ENCODE assay signal across 20 cellular contexts in genomic region chr10:103495321-103495720, GRCh38. TPM values are rescaled to one million over a fixed set of nuclear protein-coding genes. Genes with fewer than 3 reads are reported as not detected.
A peak's percentile ranks its signal among the peaks of the same experiment; 100 is the strongest.
DNase-seq lines count a peak whose midpoint lies in the region; ATAC-seq, FAIRE-seq and TF ChIP-seq lines count a peak whose summit lies in the region.
"Had no signal": no experiment of that assay in that cellular context is flagged by ENCODE, and none has a peak within 500 bp of the region (broad histone marks: within the 10 kb centered on the region; RNA-seq: fewer than 3 reads in every experiment).

No MANE protein-coding gene starts in this region.

- CTCF ChIA-PET in CD4-positive, alpha-beta memory T cell (lab: Charles Lee; ENCODE audit: partially characterized antibody): interaction anchor here (1.7 to 1.8 kb wide), 2 partner anchors 8 to 9 kb away, joined by 6 read pairs; no protein-coding TSS in a partner anchor
- CTCF ChIA-PET in K562 (lab: Yijun Ruan, JAX; ENCODE audit: low intra/inter-chr PET ratio): no interaction called here

- H3K9me2 ChIP-seq in GM23248 (ENCODE audit: insufficient read depth): no peaks in the 10 kb centered on the region

- no peaks in the 10 kb centered on the region for H3K36me3 ChIP-seq in CD4-positive, alpha-beta memory T cell (ENCODE audit: insufficient read depth, low read length)
- no peaks in the 10 kb centered on the region for H3K36me3 ChIP-seq in ES-I3 (ENCODE audit: insufficient read depth, low read length)
- no peaks in the 10 kb centered on the region for H3K36me3 ChIP-seq in K562 (ENCODE audit: control insufficient read depth, insufficient read depth, low read length)
- no peaks in the 10 kb centered on the region for H3K36me3 ChIP-seq in gastroesophageal sphincter
- H3K36me3 ChIP-seq in GM23248 (ENCODE audit: low read depth): no peaks in the 10 kb centered on the region
- H3K36me3 ChIP-seq: BE2C, cardiac muscle cell, left lung, spleen had no signal

- H3K9me3 ChIP-seq in CD4-positive, alpha-beta memory T cell (ENCODE audit: control insufficient read depth in 1 of 2, low read length in 2 of 2): no peaks in the 10 kb centered on the region
- H3K9me3 ChIP-seq in ES-I3 (ENCODE audit: control insufficient read depth, insufficient read depth, low read length) (no peaks in the 10 kb centered on the region), K562 (replicated peaks; ENCODE audit: control insufficient read depth, insufficient read depth, low read depth, low read length) (no peaks in the 10 kb centered on the region), gastroesophageal sphincter (no peaks in the 10 kb centered on the region), GM23248 (ENCODE audit: low read depth) (no peaks in the 10 kb centered on the region)
- H3K9me3 ChIP-seq: BE2C, left lung, spleen, testis had no signal

- H3K4me3 ChIP-seq in CD4-positive, alpha-beta memory T cell (ENCODE audit: low read length in 2 of 2): no peak overlapping the region
- H3K4me3 ChIP-seq in K562 (no peak overlapping the region), gastroesophageal sphincter (no peak overlapping the region), GM23248 (no peak overlapping the region)
- H3K4me3 ChIP-seq: left lung, SK-N-MC had no signal

- peaks cover 11% of the 10 kb centered on the region for H3F3A ChIP-seq in GM23248 (ENCODE audit: insufficient read depth)

- no peak for ATAC-seq in K562
- ATAC-seq in natural killer cell treated with Interleukin-12 subunit alpha and Interleukin-12 subunit beta and Interleukin-15 and Interleukin-18, amount 100 ng/mL, for 72 hours: no peak
- ATAC-seq in gastroesophageal sphincter: no peak
- no peak for ATAC-seq in GM18511 (IDR thresholded peaks at IDR 0.05; ENCODE audit: unreplicated experiment)
- ATAC-seq: esophagus mucosa, left lung had no signal

- TF ChIP-seq POLR2A in K562 (conservative IDR thresholded peaks at IDR 0.05) (no peak), gastroesophageal sphincter (IDR thresholded peaks at IDR 0.05) (no peak)

- no peak overlapping the region for H3K27ac Mint-ChIP-seq in CD4-positive, alpha-beta memory T cell
- H3K27ac Mint-ChIP-seq in natural killer cell treated with Interleukin-12 subunit alpha and Interleukin-12 subunit beta and Interleukin-15 and Interleukin-18, amount 100 ng/mL, for 72 hours: no peak overlapping the region
- H3K27ac Mint-ChIP-seq: activated T-cell treated with anti-CD3 and anti-CD28 coated beads, Interleukin-2, amount 50 U/mL, for 24 hours had no signal

- TF ChIP-seq EP300 in K562 (IDR thresholded peaks at IDR 0.05; ENCODE audit: low read length): no peak
- TF ChIP-seq EP300 in gastroesophageal sphincter (IDR thresholded peaks at IDR 0.05): no peak

- 0% methylated on average over 3 of the region's 3 CpGs for WGBS in K562 (ENCODE audit: insufficient coverage, low coverage, missing lambda C conversion rate)
- WGBS in gastroesophageal sphincter (ENCODE audit: low coverage in 1 of 2), 2 donors: 91 to 100% methylated on average over 1 to 3 of the region's 3 CpGs
- 90 to 95% methylated on average over 3 of the region's 3 CpGs for WGBS in GM23248 (ENCODE audit: low coverage in 1 of 2, low lambda C conversion rate in 2 of 2, missing lambda C conversion rate in 2 of 2), 2 experiments

- H3K79me2 ChIP-seq in K562 (ENCODE audit: control insufficient read depth, insufficient read depth, low read length) (no peaks in the 10 kb centered on the region), GM23248 (ENCODE audit: insufficient read depth) (no peaks in the 10 kb centered on the region)

- no peak overlapping the region for H3K27ac ChIP-seq in CD4-positive, alpha-beta memory T cell (ENCODE audit: low read depth, low read length)
- no peak overlapping the region for H3K27ac ChIP-seq in K562 (ENCODE audit: extremely low read depth, low read depth, low read length)
- no peak overlapping the region for H3K27ac ChIP-seq in gastroesophageal sphincter
- no peak overlapping the region for H3K27ac ChIP-seq in GM23248
- H3K27ac ChIP-seq: cardiac muscle cell, left lung, SK-N-MC, spleen, testis had no signal

- BruUV-seq in K562 (replicated peaks; lab: Mats Ljungman, UMichigan): no TSS peak

- H3K4me2 ChIP-seq in K562 (ENCODE audit: insufficient read depth, low read length) (no peak overlapping the region), GM23248 (ENCODE audit: unreplicated experiment) (no peak overlapping the region)

- peaks cover 5 to 31% (median 18%) of the 10 kb centered on the region in 4 donors for H3K4me1 Mint-ChIP-seq in CD4-positive, alpha-beta memory T cell
- peaks cover 5 to 12% of the 10 kb centered on the region in 2 donors for H3K4me1 Mint-ChIP-seq in natural killer cell treated with Interleukin-12 subunit alpha and Interleukin-12 subunit beta and Interleukin-15 and Interleukin-18, amount 100 ng/mL, for 72 hours (ENCODE audit: low read depth in 2 of 2)

- no peaks in the 10 kb centered on the region for H3K36me3 Mint-ChIP-seq in CD4-positive, alpha-beta memory T cell
- H3K36me3 Mint-ChIP-seq in natural killer cell treated with Interleukin-12 subunit alpha and Interleukin-12 subunit beta and Interleukin-15 and Interleukin-18, amount 100 ng/mL, for 72 hours: no peaks in the 10 kb centered on the region

- in situ Hi-C loops in K562 (cut with MboI): no loop called here
- in situ Hi-C loops in GM23248 (cut with MboI): no loop called here

- POLR2A ChIA-PET in CD4-positive, alpha-beta memory T cell (lab: Charles Lee; ENCODE audit: partially characterized antibody): no interaction called here
- POLR2A ChIA-PET in K562 (lab: Yijun Ruan, JAX): interaction anchor here (0.9 kb wide), 1 partner anchor 109 kb away, joined by 3 read pairs; no protein-coding TSS in a partner anchor

- peak overlapping the region in 7 of 8 donors; percentile 21 to 80 (median 73) for H3K4me3 Mint-ChIP-seq in CD4-positive, alpha-beta memory T cell
- H3K4me3 Mint-ChIP-seq in natural killer cell treated with Interleukin-12 subunit alpha and Interleukin-12 subunit beta and Interleukin-15 and Interleukin-18, amount 100 ng/mL, for 72 hours: peak overlapping the region; percentile 16

- H3K9me1 ChIP-seq in K562 (ENCODE audit: control insufficient read depth, insufficient read depth, low read length): no peaks in the 10 kb centered on the region

- intact Hi-C loops in CD4-positive, alpha-beta memory T cell (cut with micrococcal nuclease): no loop called here
- intact Hi-C loops in K562 (cut with micrococcal nuclease): no loop called here

- TF ChIP-seq CTCF in K562 (IDR thresholded peaks at IDR 0.05 in 2 of 3, conservative IDR thresholded peaks at IDR 0.05 in 1 of 3; ENCODE audit: insufficient read depth in 2 of 3, low read depth in 1 of 3, low read length in 3 of 3) (no peak), gastroesophageal sphincter (IDR thresholded peaks at IDR 0.05) (no peak)

- H2AFZ ChIP-seq in K562 (ENCODE audit: low read depth, low read length): no peak overlapping the region
- no peak overlapping the region for H2AFZ ChIP-seq in GM23248

- peaks cover 19% of the 10 kb centered on the region for H3K27me3 ChIP-seq in CD4-positive, alpha-beta memory T cell (ENCODE audit: insufficient read depth, low read length)
- H3K27me3 ChIP-seq in K562 (ENCODE audit: control insufficient read depth in 2 of 2, insufficient read depth in 2 of 2, low read length in 2 of 2) (peaks cover 19 to 57% of the 10 kb centered on the region in 2 experiments; a peak in 4 of 5 replicates), gastroesophageal sphincter (peaks cover 53% of the 10 kb centered on the region), GM23248 (replicated peaks; ENCODE audit: insufficient read depth) (peaks cover 36% of the 10 kb centered on the region)
- H3K27me3 ChIP-seq: testis had no signal

- H4K20me1 ChIP-seq in K562 (replicated peaks; ENCODE audit: control insufficient read depth, insufficient read depth, low read length) (no peaks in the 10 kb centered on the region; the same call in 1 of the 2 replicates), GM23248 (ENCODE audit: insufficient read depth) (no peaks in the 10 kb centered on the region)

- DNase-seq in CD4-positive, alpha-beta memory T cell: no peak
- DNase-seq in K562 (ENCODE audit: extremely low read depth in 1 of 4, low spot score in 3 of 4): no peak
- DNase-seq in natural killer cell treated with Interleukin-12 subunit alpha and Interleukin-12 subunit beta and Interleukin-15 and Interleukin-18, amount 100 ng/mL, for 72 hours (ENCODE audit: low spot score): no peak
- no peak for DNase-seq in GM23248
- DNase-seq: activated CD4-positive, alpha-beta T cell treated with anti-CD3 and anti-CD28 coated beads, Interleukin-2, amount 50 U/mL, for 1 hour; activated T-cell treated with anti-CD3 and anti-CD28 coated beads, Interleukin-2, amount 50 U/mL, for 24 hours; BE2C; NCI-H2171; testis had no signal

- H3K4me1 ChIP-seq in CD4-positive, alpha-beta memory T cell (ENCODE audit: insufficient read depth, low read length): peaks cover 20% of the 10 kb centered on the region
- peaks cover 27% of the 10 kb centered on the region for H3K4me1 ChIP-seq in ES-I3 (ENCODE audit: insufficient read depth, low read length)
- H3K4me1 ChIP-seq in K562 (replicated peaks in 1 of 2; ENCODE audit: control insufficient read depth in 2 of 2, insufficient read depth in 2 of 2, low read length in 2 of 2): peaks cover 0 to 14% of the 10 kb centered on the region in 2 experiments; a peak in 2 of 5 replicates
- H3K4me1 ChIP-seq in gastroesophageal sphincter: peaks cover 0 to 21% (median 4%) of the 10 kb centered on the region in 3 donors
- H3K4me1 ChIP-seq in GM23248 (ENCODE audit: insufficient read depth): peaks cover 12% of the 10 kb centered on the region

- H3K27me3 Mint-ChIP-seq in CD4-positive, alpha-beta memory T cell: peaks cover 25 to 28% of the 10 kb centered on the region in 2 donors
- H3K27me3 Mint-ChIP-seq in natural killer cell treated with Interleukin-12 subunit alpha and Interleukin-12 subunit beta and Interleukin-15 and Interleukin-18, amount 100 ng/mL, for 72 hours: peaks cover 31 to 64% of the 10 kb centered on the region in 2 donors

- H3K9ac ChIP-seq in ES-I3 (ENCODE audit: low read depth, low read length) (peak overlapping the region; percentile 72; the same call in 1 of the 2 replicates), K562 (ENCODE audit: insufficient read depth in 1 of 2, low read depth in 2 of 2, low read length in 2 of 2) (no peak overlapping the region), GM23248 (no peak overlapping the region)

- no peak for FAIRE-seq in K562 (lab: Jason Lieb, UNC)
- FAIRE-seq: TTC549 had no signal

- TF ChIP-seq RAD21 in K562 (CRISPR knock-in tag; conservative IDR thresholded peaks at IDR 0.05 in 1 of 2, IDR thresholded peaks at IDR 0.05 in 1 of 2): no peak

- peaks cover 0 to 1% (median 0%) of the 10 kb centered on the region in 8 donors for H3K9me3 Mint-ChIP-seq in CD4-positive, alpha-beta memory T cell
- no peaks in the 10 kb centered on the region for H3K9me3 Mint-ChIP-seq in natural killer cell treated with Interleukin-12 subunit alpha and Interleukin-12 subunit beta and Interleukin-15 and Interleukin-18, amount 100 ng/mL, for 72 hours
- H3K9me3 Mint-ChIP-seq: activated T-cell treated with anti-CD3 and anti-CD28 coated beads, Interleukin-2, amount 50 U/mL, for 24 hours had no signal

RNA-seq across cellular contexts. Expression of gene NEURL1, which starts 1.8 kb away (rescaled TPM):
- under 1 TPM; 0.83 to 0.96 TPM for total RNA-seq in CD4-positive, alpha-beta memory T cell
- under 1 TPM; 0.76 to 0.82 TPM for polyA plus RNA-seq in CD4-positive, alpha-beta memory T cell
- total RNA-seq in K562 (2011; cell fraction: chromatin; rRNA removed; ENCODE audit: low replicate concordance): 1.3 TPM in 1 of 2 replicates, not detected in the other
- total RNA-seq in K562 (2011; cell fraction: nucleolus; rRNA removed): 0.39 and 1.3 TPM in 2 replicates
- 0.22 and 0.84 TPM in 2 replicates for total RNA-seq in K562 (2011; cell fraction: nucleoplasm; rRNA removed)
- total RNA-seq in K562 (2014; rRNA removed): 0.08 and 0.45 TPM in 2 replicates
- not detected in 2 replicates for total RNA-seq in K562 (2014; rRNA removed; fragmentation: Illumina TruSeq; extraction: Trizol)
- total RNA-seq in K562 (2015; rRNA removed; fragmentation: Illumina TruSeq; extraction: Trizol): not detected in 2 replicates
- total RNA-seq in K562 (2021): 0.11 and 0.20 TPM in 2 replicates
- 0.20 and 0.21 TPM in 2 replicates for polyA plus RNA-seq in K562 (2011; rRNA removed)
- 0.43 and 1.3 TPM in 2 replicates for polyA plus RNA-seq in K562 (2011; cell fraction: cytosol; rRNA removed)
- 0.38 and 2.3 TPM in 2 replicates for polyA plus RNA-seq in K562 (2011; cell fraction: nucleus; rRNA removed)
- polyA plus RNA-seq in K562 (2012): 0.20 and 0.24 TPM in 2 replicates
- 0.26 TPM in 1 of 2 replicates, not detected in the other for polyA plus RNA-seq in K562 (2014; fragmentation: Illumina TruSeq; extraction: Trizol)
- under 1 TPM in 1 of 2 experiments, not detected in 1; 0.01 TPM for polyA plus RNA-seq in K562 (2014; fragmentation: Nextera tagmentation; extraction: Ambion mirVana)
- 0.04 TPM in 1 of 2 replicates, not detected in the other for polyA plus RNA-seq in K562 (2014; rRNA removed)
- 0.11 TPM in 1 of 2 replicates, not detected in the other for polyA minus RNA-seq in K562 (2011; rRNA and poly(A)+ RNA removed)
- 0.29 TPM in 1 of 2 replicates, not detected in the other for polyA minus RNA-seq in K562 (2011; cell fraction: cytosol; rRNA and poly(A)+ RNA removed)
- 0.22 and 0.67 TPM in 2 replicates for polyA minus RNA-seq in K562 (2011; cell fraction: nucleus; rRNA and poly(A)+ RNA removed)
- total RNA-seq in natural killer cell treated with Interleukin-12 subunit alpha and Interleukin-12 subunit beta and Interleukin-15 and Interleukin-18, amount 100 ng/mL, for 72 hours: 1 to 10 TPM; 1.4 to 1.8 TPM
- total RNA-seq in gastroesophageal sphincter: under 1 TPM in 3 of 4 donors, not detected in 1; 0.15 to 0.27 (median 0.19) TPM
- 0.63 and 1.1 TPM in 2 replicates for total RNA-seq in GM23248 (2014; rRNA removed; shearing (Covaris generic))
- polyA plus RNA-seq in GM23248 (2016; fragmentation: Nextera tagmentation; extraction: Ambion mirVana): 1.5 TPM in 2 replicates

RNA-seq across cellular contexts. Expression of gene CALHM3, which starts 16.3 kb away (rescaled TPM):
- total RNA-seq in CD4-positive, alpha-beta memory T cell: not detected
- not detected for polyA plus RNA-seq in CD4-positive, alpha-beta memory T cell
- total RNA-seq in K562 (2011; cell fraction: chromatin; rRNA removed; ENCODE audit: low replicate concordance): not detected in 2 replicates
- not detected in 2 replicates for total RNA-seq in K562 (2011; cell fraction: nucleolus; rRNA removed)
- not detected in 2 replicates for total RNA-seq in K562 (2011; cell fraction: nucleoplasm; rRNA removed)
- total RNA-seq in K562 (2014; rRNA removed) (not detected in 2 replicates), K562 (2014; rRNA removed; fragmentation: Illumina TruSeq; extraction: Trizol) (not detected in 2 replicates), K562 (2015; rRNA removed; fragmentation: Illumina TruSeq; extraction: Trizol) (not detected in 2 replicates), K562 (2021) (not detected in 2 replicates), gastroesophageal sphincter (not detected)
- polyA plus RNA-seq in K562 (2011; rRNA removed) (not detected in 2 replicates), K562 (2014; fragmentation: Illumina TruSeq; extraction: Trizol) (not detected in 2 replicates), K562 (2014; fragmentation: Nextera tagmentation; extraction: Ambion mirVana) (not detected), K562 (2014; rRNA removed) (not detected in 2 replicates), GM23248 (2016; fragmentation: Nextera tagmentation; extraction: Ambion mirVana) (not detected in 2 replicates)
- not detected in 2 replicates for polyA plus RNA-seq in K562 (2011; cell fraction: cytosol; rRNA removed)
- not detected in 2 replicates for polyA plus RNA-seq in K562 (2011; cell fraction: nucleus; rRNA removed)
- 0.10 TPM in 1 of 2 replicates, not detected in the other for polyA plus RNA-seq in K562 (2012)
- not detected in 2 replicates for polyA minus RNA-seq in K562 (2011; rRNA and poly(A)+ RNA removed)
- not detected in 2 replicates for polyA minus RNA-seq in K562 (2011; cell fraction: cytosol; rRNA and poly(A)+ RNA removed)
- not detected in 2 replicates for polyA minus RNA-seq in K562 (2011; cell fraction: nucleus; rRNA and poly(A)+ RNA removed)
- not detected for total RNA-seq in natural killer cell treated with Interleukin-12 subunit alpha and Interleukin-12 subunit beta and Interleukin-15 and Interleukin-18, amount 100 ng/mL, for 72 hours
- total RNA-seq in GM23248 (2014; rRNA removed; shearing (Covaris generic)): not detected in 2 replicates
- total RNA-seq: cardiac muscle cell, esophagus mucosa, pulmonary artery endothelial cell, spleen had no signal
- polyA plus RNA-seq: cardiac muscle cell had no signal

RNA-seq across cellular contexts. Expression of gene CALHM1, which starts 36.6 kb away (rescaled TPM):
- total RNA-seq in CD4-positive, alpha-beta memory T cell: not detected
- not detected for polyA plus RNA-seq in CD4-positive, alpha-beta memory T cell
- not detected in 2 replicates for total RNA-seq in K562 (2011; cell fraction: chromatin; rRNA removed; ENCODE audit: low replicate concordance)
- not detected in 2 replicates for total RNA-seq in K562 (2011; cell fraction: nucleolus; rRNA removed)
- not detected in 2 replicates for total RNA-seq in K562 (2011; cell fraction: nucleoplasm; rRNA removed)
- total RNA-seq in K562 (2014; rRNA removed) (not detected in 2 replicates), K562 (2014; rRNA removed; fragmentation: Illumina TruSeq; extraction: Trizol) (not detected in 2 replicates), K562 (2015; rRNA removed; fragmentation: Illumina TruSeq; extraction: Trizol) (not detected in 2 replicates), K562 (2021) (not detected in 2 replicates), gastroesophageal sphincter (not detected)
- polyA plus RNA-seq in K562 (2011; rRNA removed) (not detected in 2 replicates), K562 (2014; fragmentation: Illumina TruSeq; extraction: Trizol) (not detected in 2 replicates), K562 (2014; fragmentation: Nextera tagmentation; extraction: Ambion mirVana) (under 1 TPM in 1 of 2 experiments, not detected in 1; 0.03 TPM), K562 (2014; rRNA removed) (not detected in 2 replicates), GM23248 (2016; fragmentation: Nextera tagmentation; extraction: Ambion mirVana) (0.08 TPM in 1 of 2 replicates, not detected in the other)
- not detected in 2 replicates for polyA plus RNA-seq in K562 (2011; cell fraction: cytosol; rRNA removed)
- not detected in 2 replicates for polyA plus RNA-seq in K562 (2011; cell fraction: nucleus; rRNA removed)
- not detected in 2 replicates for polyA plus RNA-seq in K562 (2012)
- not detected in 2 replicates for polyA minus RNA-seq in K562 (2011; rRNA and poly(A)+ RNA removed)
- not detected in 2 replicates for polyA minus RNA-seq in K562 (2011; cell fraction: cytosol; rRNA and poly(A)+ RNA removed)
- not detected in 2 replicates for polyA minus RNA-seq in K562 (2011; cell fraction: nucleus; rRNA and poly(A)+ RNA removed)
- not detected for total RNA-seq in natural killer cell treated with Interleukin-12 subunit alpha and Interleukin-12 subunit beta and Interleukin-15 and Interleukin-18, amount 100 ng/mL, for 72 hours
- not detected in 2 replicates for total RNA-seq in GM23248 (2014; rRNA removed; shearing (Covaris generic))
- total RNA-seq: cardiac muscle cell, left lung, pulmonary artery endothelial cell had no signal
- polyA plus RNA-seq: adipose tissue, cardiac muscle cell had no signal

RNA-seq across cellular contexts. Expression of gene CALHM2, which starts 43.2 kb away (rescaled TPM):
- total RNA-seq in CD4-positive, alpha-beta memory T cell: 10 to 100 TPM; 80.5 to 84.6 TPM
- polyA plus RNA-seq in CD4-positive, alpha-beta memory T cell: 10 to 100 TPM; 40.3 to 65.0 TPM
- not detected in 2 replicates for total RNA-seq in K562 (2011; cell fraction: chromatin; rRNA removed; ENCODE audit: low replicate concordance)
- total RNA-seq in K562 (2011; cell fraction: nucleolus; rRNA removed): not detected in 2 replicates
- total RNA-seq in K562 (2011; cell fraction: nucleoplasm; rRNA removed): not detected in 2 replicates
- total RNA-seq in K562 (2014; rRNA removed): not detected in 2 replicates
- not detected in 2 replicates for total RNA-seq in K562 (2014; rRNA removed; fragmentation: Illumina TruSeq; extraction: Trizol)
- total RNA-seq in K562 (2015; rRNA removed; fragmentation: Illumina TruSeq; extraction: Trizol): not detected in 2 replicates
- 0.16 TPM in 1 of 2 replicates, not detected in the other for total RNA-seq in K562 (2021)
- polyA plus RNA-seq in K562 (2011; rRNA removed): 0.08 and 0.39 TPM in 2 replicates
- polyA plus RNA-seq in K562 (2011; cell fraction: cytosol; rRNA removed): 0.10 and 0.41 TPM in 2 replicates
- polyA plus RNA-seq in K562 (2011; cell fraction: nucleus; rRNA removed): 0.17 and 0.35 TPM in 2 replicates
- polyA plus RNA-seq in K562 (2012): 1.3 and 1.7 TPM in 2 replicates
- polyA plus RNA-seq in K562 (2014; fragmentation: Illumina TruSeq; extraction: Trizol): not detected in 2 replicates
- under 1 TPM; 0.13 to 0.14 TPM for polyA plus RNA-seq in K562 (2014; fragmentation: Nextera tagmentation; extraction: Ambion mirVana)
- polyA plus RNA-seq in K562 (2014; rRNA removed): not detected in 2 replicates
- polyA minus RNA-seq in K562 (2011; rRNA and poly(A)+ RNA removed): not detected in 2 replicates
- 0.73 TPM in 1 of 2 replicates, not detected in the other for polyA minus RNA-seq in K562 (2011; cell fraction: cytosol; rRNA and poly(A)+ RNA removed)
- polyA minus RNA-seq in K562 (2011; cell fraction: nucleus; rRNA and poly(A)+ RNA removed): 0.22 TPM in 1 of 2 replicates, not detected in the other
- 10 to 100 TPM; 11.2 to 12.7 TPM for total RNA-seq in natural killer cell treated with Interleukin-12 subunit alpha and Interleukin-12 subunit beta and Interleukin-15 and Interleukin-18, amount 100 ng/mL, for 72 hours
- total RNA-seq in gastroesophageal sphincter: 10 to 100 TPM; 30.8 to 69.3 (median 49.6) TPM
- total RNA-seq in GM23248 (2014; rRNA removed; shearing (Covaris generic)): 62.6 and 74.3 TPM in 2 replicates
- polyA plus RNA-seq in GM23248 (2016; fragmentation: Nextera tagmentation; extraction: Ambion mirVana): 78.6 and 80.0 TPM in 2 replicates
